In the genomic region with DNA sequence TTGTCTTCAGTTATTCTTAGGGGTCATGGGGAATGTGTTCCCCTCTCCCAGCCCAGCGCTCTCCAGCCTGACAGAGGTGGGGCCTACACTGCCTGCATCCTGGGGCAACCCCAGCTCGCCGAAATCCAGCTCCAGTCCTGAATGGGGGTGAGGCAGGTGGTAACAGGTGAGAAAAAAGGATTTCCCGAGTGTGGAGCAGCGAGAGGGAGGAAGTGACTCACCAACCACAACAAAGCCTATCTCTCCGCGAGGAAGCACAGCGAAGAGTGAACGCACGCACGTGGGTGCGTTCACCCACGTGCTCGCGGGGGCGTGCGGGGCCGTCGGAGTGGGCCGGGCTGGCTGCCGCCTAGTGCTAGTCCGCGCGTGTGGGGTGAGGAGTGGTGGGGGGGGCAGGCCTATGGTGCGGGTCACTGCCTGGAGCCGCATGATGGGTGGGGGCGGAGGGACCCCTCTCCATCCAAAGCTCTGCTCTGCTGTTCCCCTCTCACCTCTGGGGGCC, we compare ENCODE assay signal across 8 cellular contexts. TPM values are rescaled to one million over a fixed set of nuclear protein-coding genes. Genes with fewer than 3 reads are reported as not detected.
A peak's percentile ranks its signal among the peaks of the same experiment; 100 is the strongest.
DNase-seq lines count a peak whose midpoint lies in the region; ATAC-seq and TF ChIP-seq lines count a peak whose summit lies in the region.

No MANE protein-coding gene starts in this region.

- peaks cover 29% of the 10 kb centered on the region for H3K27me3 Mint-ChIP-seq in activated naive CD4-positive, alpha-beta T cell treated with anti-CD3 and anti-CD28 coated beads for 36 hours (ENCODE audit: low read depth)

- CTCF ChIA-PET in PC-3 (lab: Charles Lee) = no interaction called here
- CTCF ChIA-PET in activated naive CD4-positive, alpha-beta T cell treated with anti-CD3 and anti-CD28 coated beads for 36 hours (lab: Charles Lee) = interaction anchor here (0.6 to 1.6 kb wide), 4 partner anchors 16 to 251 kb away, joined by 3 to 8 read pairs (median 4); partner anchors contain the start of gene EIF4EBP2

- H3K36me3 ChIP-seq in PC-3 (ENCODE audit: low read depth, low read length) (no peaks in the 10 kb centered on the region), hepatocyte (replicated peaks; ENCODE audit: insufficient read depth, low read depth) (no peaks in the 10 kb centered on the region)

- BruUV-seq in PC-3 (replicated peaks; lab: Mats Ljungman, UMichigan) = no TSS peak

- H3K79me2 ChIP-seq in PC-3 (ENCODE audit: low read length) (no peaks in the 10 kb centered on the region), hepatocyte (no peaks in the 10 kb centered on the region)

- peaks cover 32% of the 10 kb centered on the region for H3K4me1 ChIP-seq in PC-3 (ENCODE audit: insufficient read depth, low read length)
- H3K4me1 ChIP-seq in hepatocyte (ENCODE audit: insufficient read depth) = peaks cover 14% of the 10 kb centered on the region

- H3K9ac ChIP-seq in PC-3 (ENCODE audit: low read length) = no peak overlapping the region

- H3K4me2 ChIP-seq in PC-3 (ENCODE audit: low read length) (peak overlapping the region; percentile 83), hepatocyte (peak overlapping the region; percentile 95)

- H3K4me3 ChIP-seq in PC-3 (ENCODE audit: low read length) = peak overlapping the region; percentile 58; the same call in 1 of the 2 replicates
- H3K4me3 ChIP-seq in hepatocyte = peak overlapping the region; percentile 78

- POLR2A ChIA-PET in PC-3 (lab: Charles Lee; ENCODE audit: unreplicated experiment) = no interaction called here

- intact Hi-C loops in PC-3 (cut with micrococcal nuclease) = no loop called here
- intact Hi-C loops in activated naive CD4-positive, alpha-beta T cell treated with anti-CD3 and anti-CD28 coated beads for 36 hours (cut with micrococcal nuclease) = loop anchor here (1.0 to 5.0 kb wide), 6 partner anchors 17 to 370 kb away; partner anchors contain the start of genes EIF4EBP2 and PPA1

- H3K27ac Mint-ChIP-seq in activated naive CD4-positive, alpha-beta T cell treated with anti-CD3 and anti-CD28 coated beads for 36 hours = peak overlapping the region; percentile 41

- H3K9me3 Mint-ChIP-seq in activated naive CD4-positive, alpha-beta T cell treated with anti-CD3 and anti-CD28 coated beads for 36 hours = no peaks in the 10 kb centered on the region

- H2AFZ ChIP-seq in PC-3 (ENCODE audit: low read length) (peak overlapping the region; percentile 69), hepatocyte (no peak overlapping the region)

- H3K4me1 Mint-ChIP-seq in activated naive CD4-positive, alpha-beta T cell treated with anti-CD3 and anti-CD28 coated beads for 36 hours (ENCODE audit: low read depth) = peaks cover 43% of the 10 kb centered on the region

- peaks cover 20% of the 10 kb centered on the region for H3K27me3 ChIP-seq in PC-3 (ENCODE audit: low read length)
- H3K27me3 ChIP-seq in hepatocyte = peaks cover 40% of the 10 kb centered on the region

- DNase-seq in GF-D8 (lab: John Stamatoyannopoulos, UW) (peak; percentile 33), PC-3 (peak; percentile 85), hepatocyte (ENCODE audit: low spot score) (peak; percentile 58), NCI-H446 treated with DMSO at 0.1 percent for 48 hours (lab: John Stamatoyannopoulos, UW) (no peak), NOMO-1 (lab: John Stamatoyannopoulos, UW; ENCODE audit: unreplicated experiment in 2 of 2) (no peak)
- peak; percentile 91 for DNase-seq in activated naive CD4-positive, alpha-beta T cell treated with anti-CD3 and anti-CD28 coated beads for 36 hours
- DNase-seq in stimulated activated CD4-positive, alpha-beta T cell treated with anti-CD3 and anti-CD28 coated beads, Interleukin-15, amount 100 ng/mL, for 1 hour (ENCODE audit: low read depth in 1 of 2, low spot score in 1 of 2) = peak; percentile 50 to 63

- ATAC-seq in PC-3 = peak; percentile 6
- no peak for ATAC-seq in HG02798 (IDR thresholded peaks at IDR 0.05; ENCODE audit: poor library complexity, unreplicated experiment)

- H3K4me3 Mint-ChIP-seq in activated naive CD4-positive, alpha-beta T cell treated with anti-CD3 and anti-CD28 coated beads for 36 hours = peak overlapping the region; percentile 74

- no peaks in the 10 kb centered on the region for H3K9me3 ChIP-seq in PC-3 (ENCODE audit: low read length)
- no peaks in the 10 kb centered on the region for H3K9me3 ChIP-seq in hepatocyte (ENCODE audit: low read depth)

- TF ChIP-seq CTCF in PC-3 (conservative IDR thresholded peaks at IDR 0.05; ENCODE audit: low read depth, low read length) (no peak), hepatocyte (IDR thresholded peaks at IDR 0.05; ENCODE audit: poor library complexity) (no peak)

- H3F3A ChIP-seq in PC-3 (ENCODE audit: low read length, unreplicated experiment) = no peaks in the 10 kb centered on the region

- no peaks in the 10 kb centered on the region for H3K36me3 Mint-ChIP-seq in activated naive CD4-positive, alpha-beta T cell treated with anti-CD3 and anti-CD28 coated beads for 36 hours (ENCODE audit: low read depth)

- 9% methylated on average over 23 of the region's 27 CpGs for WGBS in hepatocyte (ENCODE audit: low lambda C conversion rate, missing lambda C conversion rate)

- 0 out of 2 replicates have a peak, but pooled peaks cover 3% of the 10 kb centered on the region for H4K20me1 ChIP-seq in PC-3 (ENCODE audit: low read length)
- H4K20me1 ChIP-seq in hepatocyte (ENCODE audit: insufficient read depth, poor library complexity, severe bottlenecking) = no peaks in the 10 kb centered on the region

- H3K9me2 ChIP-seq in PC-3 (replicated peaks; ENCODE audit: low read length) (no peaks in the 10 kb centered on the region), hepatocyte (replicated peaks; ENCODE audit: insufficient read depth) (no peaks in the 10 kb centered on the region)

- H3K27ac ChIP-seq in PC-3 (ENCODE audit: low read length) (no peak overlapping the region), hepatocyte (no peak overlapping the region)

RNA-seq across cellular contexts. Expression of gene PALD1, which starts 0.9 kb away (rescaled TPM):
- total RNA-seq in PC-3 (2014; rRNA removed) (0.46 and 0.80 TPM in 2 replicates), hepatocyte (1.1 and 2.2 TPM in 2 replicates)
- total RNA-seq in activated naive CD4-positive, alpha-beta T cell treated with anti-CD3 and anti-CD28 coated beads for 36 hours = under 1 TPM; 0.69 TPM
- polyA plus RNA-seq in hepatocyte = 1.1 and 1.3 TPM in 2 replicates

RNA-seq across cellular contexts. Expression of gene NODAL, which starts 36.2 kb away (rescaled TPM):
- not detected in 2 replicates for total RNA-seq in PC-3 (2014; rRNA removed)
- total RNA-seq in activated naive CD4-positive, alpha-beta T cell treated with anti-CD3 and anti-CD28 coated beads for 36 hours = not detected
- not detected in 2 replicates for total RNA-seq in hepatocyte
- polyA plus RNA-seq in hepatocyte = not detected in 2 replicates

Comparison
In these comparisons a context has a peak if more than half of its experiments do, and no peak if none do; other contexts are left out.
1. DNase-seq: peak in GF-D8 (single experiment), PC-3 (single experiment), activated naive CD4-positive, alpha-beta T cell treated with anti-CD3 and anti-CD28 coated beads for 36 hours (single experiment), hepatocyte (single experiment) and stimulated activated CD4-positive, alpha-beta T cell treated with anti-CD3 and anti-CD28 coated beads, Interleukin-15, amount 100 ng/mL, for 1 hour (2 of 2); none in NCI-H446 treated with DMSO at 0.1 percent for 48 hours (single experiment) and NOMO-1 (0 of 2).